30 cellular contexts compared by ENCODE assay signal in the genomic region with DNA sequence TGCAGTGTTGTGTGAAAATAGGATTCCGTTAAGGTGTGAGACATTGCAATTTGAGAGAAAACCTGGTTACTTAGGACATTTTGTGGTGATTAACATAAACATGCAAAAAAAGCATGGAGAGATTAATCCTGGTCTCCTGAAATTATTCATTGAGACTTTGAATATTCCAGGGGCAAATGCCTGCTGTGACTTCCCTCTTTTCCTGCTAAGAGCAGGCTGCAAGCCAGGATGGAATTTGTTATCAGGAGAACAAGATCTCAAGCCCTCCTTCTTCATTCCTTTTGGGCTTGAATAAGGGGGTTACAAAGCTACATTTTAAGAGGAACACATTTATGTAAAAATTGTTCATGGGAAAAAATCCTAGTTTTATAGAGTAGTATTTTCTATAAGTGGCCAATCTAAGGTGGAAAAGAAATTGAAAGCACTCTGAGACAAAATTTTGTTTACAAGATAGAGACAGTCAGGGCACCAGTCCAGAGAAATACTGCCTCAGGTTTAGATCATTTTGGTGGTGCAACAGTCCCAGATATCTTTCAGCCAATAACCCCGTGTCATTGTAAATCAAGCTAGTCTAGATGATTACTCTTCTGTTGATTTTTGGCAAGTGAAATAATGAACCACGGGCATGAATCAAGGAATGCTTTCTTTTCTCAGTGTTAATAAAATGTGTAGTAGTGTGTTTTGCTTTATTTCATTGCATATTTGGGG.
"Had no signal": no experiment of that assay in that cellular context is flagged by ENCODE, and none has a peak within 500 bp of the region (broad histone marks: within the 10 kb centered on the region; RNA-seq: fewer than 3 reads in every experiment).

No MANE protein-coding gene starts in this region.

- H3K27ac ChIP-seq: adrenal gland, ascending aorta, brain microvascular endothelial cell, esophagus muscularis mucosa, heart right ventricle, left ventricle myocardium inferior, ovary, right lobe of liver, thoracic aorta had no signal

- H3K4me3 ChIP-seq: adrenal gland, ascending aorta, esophagus muscularis mucosa, heart right ventricle, left ventricle myocardium inferior, lung, ovary, right lobe of liver, thoracic aorta had no signal

- H3K36me3 ChIP-seq: adrenal gland, ascending aorta, brain microvascular endothelial cell, esophagus muscularis mucosa, heart right ventricle, left ventricle myocardium inferior, ovary, right lobe of liver, thoracic aorta had no signal

- H3K36me3 Mint-ChIP-seq: activated naive CD4-positive, alpha-beta T cell treated with anti-CD3 and anti-CD28 coated beads, Interleukin-2, amount 50 U/mL, for 72 hours; mesothelial cell of epicardium; naive B cell; stimulated activated effector memory CD8-positive, alpha-beta T cell treated with anti-CD3 and anti-CD28 coated beads, Interleukin-12 subunit alpha, Interleukin-12 subunit beta, amount 100 ng/mL, for 72 hours had no signal

- H3K9me3 Mint-ChIP-seq: mesothelial cell of epicardium had no signal

- H3K4me1 ChIP-seq: adrenal gland, ascending aorta, esophagus muscularis mucosa, heart right ventricle, left ventricle myocardium inferior, right lobe of liver had no signal

- DNase-seq: activated CD4-positive, alpha-beta T cell treated with anti-CD3 and anti-CD28 coated beads for 36 hours; activated CD4-positive, alpha-beta T cell treated with anti-CD3 and anti-CD28 coated beads, Interleukin-2, amount 50 U/mL, for 4 hours; activated CD4-positive, CD25-positive, alpha-beta regulatory T cell; activated naive CD4-positive, alpha-beta T cell; activated T-cell treated with anti-CD3 and anti-CD28 coated beads for 4 hours; activated T-cell treated with anti-CD3 and anti-CD28 coated beads, Interleukin-2, amount 50 U/mL, for 72 hours; brain microvascular endothelial cell; dermis blood vessel endothelial cell; effector CD4-positive, alpha-beta T cell; foreskin melanocyte; heart right ventricle; islet precursor cell; left ventricle myocardium inferior; naive B cell; ovary; right lobe of liver; stimulated activated CD4-positive, alpha-beta T cell treated with anti-CD3 and anti-CD28 coated beads, Interleukin-4, amount 100 ng/mL, for 1 hour; T-helper 1 cell; trophoblast cell had no signal

- H3K9me3 ChIP-seq: ascending aorta, esophagus muscularis mucosa, heart right ventricle, left ventricle myocardium inferior, ovary, right lobe of liver, thoracic aorta had no signal

- H3K27me3 ChIP-seq: adrenal gland, ascending aorta, brain microvascular endothelial cell, esophagus muscularis mucosa, heart right ventricle, ovary, right lobe of liver had no signal

- H3K27me3 Mint-ChIP-seq: activated CD4-positive, alpha-beta T cell treated with anti-CD3 and anti-CD28 coated beads for 36 hours; naive B cell; progenitor cell of endocrine pancreas; stimulated activated naive CD8-positive, alpha-beta T cell treated with anti-CD3 and anti-CD28 coated beads, Interleukin-15, Interleukin-2, amounts not matched to agents 100 ng/mL and 50 ng/mL, for 24 hours had no signal

- H3K27ac Mint-ChIP-seq: activated CD4-positive, alpha-beta T cell treated with anti-CD3 and anti-CD28 coated beads for 36 hours; activated naive CD4-positive, alpha-beta T cell treated with anti-CD3 and anti-CD28 coated beads, Interleukin-2, amount 50 U/mL, for 72 hours; activated T-cell treated with anti-CD3 and anti-CD28 coated beads, Interleukin-2, amount 50 U/mL, for 72 hours; mesothelial cell of epicardium; progenitor cell of endocrine pancreas; stimulated activated effector memory CD8-positive, alpha-beta T cell treated with anti-CD3 and anti-CD28 coated beads, Interleukin-12 subunit alpha, Interleukin-12 subunit beta, amount 100 ng/mL, for 72 hours; stimulated activated naive CD8-positive, alpha-beta T cell treated with anti-CD3 and anti-CD28 coated beads, Interleukin-15, Interleukin-2, amounts not matched to agents 100 ng/mL and 50 ng/mL, for 24 hours; T-helper 2 cell treated with Interferon-gamma antibody and Interleukin-4, amounts not matched to agents 5 μg/mL and 100 μg/mL, for 36 hours had no signal

- ATAC-seq: activated CD4-positive, alpha-beta T cell treated with anti-CD3 and anti-CD28 coated beads for 36 hours; activated naive CD4-positive, alpha-beta T cell treated with anti-CD3 and anti-CD28 coated beads, Interleukin-2, amount 50 U/mL, for 72 hours; activated T-cell treated with anti-CD3 and anti-CD28 coated beads, Interleukin-2, amount 50 U/mL, for 72 hours; heart right ventricle; right lobe of liver; stimulated activated effector memory CD8-positive, alpha-beta T cell treated with anti-CD3 and anti-CD28 coated beads, Interleukin-12 subunit alpha, Interleukin-12 subunit beta, amount 100 ng/mL, for 72 hours had no signal

- H3K4me3 Mint-ChIP-seq: activated CD4-positive, alpha-beta T cell treated with anti-CD3 and anti-CD28 coated beads for 36 hours; activated T-cell treated with anti-CD3 and anti-CD28 coated beads, Interleukin-2, amount 50 U/mL, for 72 hours; mesothelial cell of epicardium; naive B cell; stimulated activated effector memory CD8-positive, alpha-beta T cell treated with anti-CD3 and anti-CD28 coated beads, Interleukin-12 subunit alpha, Interleukin-12 subunit beta, amount 100 ng/mL, for 72 hours; stimulated activated naive CD8-positive, alpha-beta T cell treated with anti-CD3 and anti-CD28 coated beads, Interleukin-15, Interleukin-2, amounts not matched to agents 100 ng/mL and 50 ng/mL, for 24 hours; T-helper 2 cell treated with Interferon-gamma antibody and Interleukin-4, amounts not matched to agents 5 μg/mL and 100 μg/mL, for 36 hours had no signal

- H3K4me1 Mint-ChIP-seq: activated CD4-positive, alpha-beta T cell treated with anti-CD3 and anti-CD28 coated beads for 36 hours; naive B cell; stimulated activated effector memory CD8-positive, alpha-beta T cell treated with anti-CD3 and anti-CD28 coated beads, Interleukin-12 subunit alpha, Interleukin-12 subunit beta, amount 100 ng/mL, for 72 hours had no signal
